ENCODE assay signal across 27 cellular contexts in the genomic region with DNA sequence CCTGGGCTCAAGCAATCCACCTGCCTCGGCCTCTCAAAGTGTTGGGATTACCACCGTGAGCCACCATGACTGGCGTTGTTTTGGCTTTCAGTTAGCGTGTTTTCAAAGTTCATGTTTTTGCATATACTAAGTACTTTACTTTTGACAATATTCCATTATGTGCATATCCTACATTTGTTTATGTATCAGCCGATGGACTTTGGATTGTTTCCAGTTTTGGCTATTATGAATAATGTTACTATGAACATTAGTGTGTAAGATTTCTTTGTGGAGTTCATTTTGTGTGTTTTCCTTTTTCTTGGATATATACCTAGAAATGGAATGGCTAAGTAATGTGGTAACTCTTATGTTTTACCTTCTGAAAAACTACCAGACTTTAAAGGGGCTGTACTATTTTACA.
"Had no signal": no experiment of that assay in that cellular context is flagged by ENCODE, and none has a peak within 500 bp of the region (broad histone marks: within the 10 kb centered on the region; RNA-seq: fewer than 3 reads in every experiment).

No MANE protein-coding gene starts in this region.

- H3K27me3 ChIP-seq: ascending aorta, body of pancreas had no signal

- H3K9me3 ChIP-seq: ascending aorta, body of pancreas had no signal

- DNase-seq: activated CD4-positive, alpha-beta memory T cell treated with anti-CD3 and anti-CD28 coated beads for 36 hours; activated CD4-positive, alpha-beta T cell treated with anti-CD3 and anti-CD28 coated beads, Interleukin-2, amount 10 ng/mL, durations not matched to agents 7 days and 5 days; activated CD4-positive, CD25-positive, alpha-beta regulatory T cell; activated CD8-positive, alpha-beta memory T cell treated with anti-CD3 and anti-CD28 coated beads, Interleukin-2, amount 50 U/mL, for 4 hours; activated effector memory CD4-positive, alpha-beta T cell treated with anti-CD3 and anti-CD28 coated beads, Interleukin-2, amount 50 U/mL, for 16 hours; activated naive CD4-positive, alpha-beta T cell treated with Interleukin-2 at 50 U/mL for 16 hours; activated naive CD8-positive, alpha-beta T cell treated with anti-CD3 and anti-CD28 coated beads, Interleukin-2, amount 50 U/mL, for 24 hours; activated T-cell treated with anti-CD3 and anti-CD28 coated beads, Interleukin-2, amount 50 U/mL, for 1 hour; amniotic stem cell; body of pancreas; central memory CD4-positive, alpha-beta T cell; KG1; NCI-H1092; NCI-H1417; NCI-H1930; NCI-H2171; NCI-H2227 treated with DMSO at 0.1 percent for 48 hours; NCI-H446 treated with DMSO at 0.1 percent for 48 hours; NCI-H524 treated with DMSO at 0.1 percent for 48 hours; PC-3; SHP77 treated with DMSO at 0.1 percent for 48 hours; T-helper 2 cell; T1000 had no signal

- H3K4me1 ChIP-seq: ascending aorta had no signal

- ATAC-seq: activated naive CD4-positive, alpha-beta T cell treated with anti-CD3 and anti-CD28 coated beads, Interleukin-2, amount 50 U/mL, for 72 hours; activated naive CD8-positive, alpha-beta T cell treated with anti-CD3 and anti-CD28 coated beads, Interleukin-2, amount 50 U/mL, for 24 hours; body of pancreas; PC-3 had no signal

- H3K27ac ChIP-seq: ascending aorta, body of pancreas had no signal

- H3K4me3 ChIP-seq: ascending aorta, body of pancreas had no signal

- FAIRE-seq: bronchial epithelial cell, TTC549 had no signal
